15 cellular contexts compared by ENCODE assay signal in the genomic region with DNA sequence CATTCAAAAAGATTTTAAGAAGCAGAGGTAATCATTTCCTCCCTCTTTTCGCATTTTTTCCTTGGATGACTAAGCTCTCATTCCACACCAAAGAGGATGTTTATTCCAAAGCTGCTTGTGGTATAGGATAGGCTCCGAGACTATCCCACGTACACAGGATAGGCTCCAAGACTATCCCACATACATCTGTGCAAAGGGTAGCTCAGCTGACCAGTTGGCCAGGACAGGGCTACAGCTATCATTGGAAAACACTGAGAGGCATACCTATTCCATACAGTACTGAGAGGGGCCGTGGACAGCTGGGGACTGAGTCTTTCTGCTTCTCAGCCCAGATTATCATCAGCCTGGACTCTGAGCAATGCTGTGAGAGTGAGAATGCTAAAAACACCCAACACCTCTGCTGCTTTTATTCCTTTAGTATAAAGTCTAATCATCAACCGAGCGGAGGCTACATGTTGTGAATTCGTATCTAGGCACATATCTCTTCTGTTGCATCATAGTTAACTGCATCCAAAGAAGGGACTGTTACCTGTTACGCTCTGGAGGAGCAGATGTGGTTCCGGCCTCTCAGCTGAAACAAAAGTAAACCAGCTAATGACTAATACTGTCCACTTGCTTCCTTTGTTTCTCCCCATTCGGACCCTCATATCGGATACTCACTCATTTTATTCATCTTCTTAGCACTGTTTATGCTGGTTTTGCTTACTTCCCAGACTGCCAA.
A peak's percentile ranks its signal among the peaks of the same experiment; 100 is the strongest.
DNase-seq lines count a peak whose midpoint lies in the region; TF ChIP-seq lines count a peak whose summit lies in the region.
"Had no signal": no experiment of that assay in that cellular context is flagged by ENCODE, and none has a peak within 500 bp of the region (broad histone marks: within the 10 kb centered on the region; RNA-seq: fewer than 3 reads in every experiment).

No MANE protein-coding gene starts in this region.

- peak overlapping the region; percentile 29 for H2BK120ac ChIP-seq in mesendoderm (ENCODE audit: low read depth, low read length)

- no peak overlapping the region for H2BK5ac ChIP-seq in mesendoderm (ENCODE audit: low read length)

- H3K56ac ChIP-seq in mesendoderm (ENCODE audit: low read length): no peak overlapping the region

- in situ Hi-C loops in Caki2 (cut with HindIII; ENCODE audit: low pct_unique_long_range_greater_than_20kb, low sequenced_read_pairs): no loop called here

- H2AK5ac ChIP-seq in mesendoderm (ENCODE audit: low read length): no peak overlapping the region

- H3K79me1 ChIP-seq in mesendoderm (ENCODE audit: low read length): no peaks in the 10 kb centered on the region

- WGBS in mesendoderm (ENCODE audit: extremely low coverage, insufficient coverage, low lambda C conversion rate): no CpG with 5 or more reads among the region's 11 CpGs

- H4K5ac ChIP-seq in mesendoderm (ENCODE audit: low read length): no peak overlapping the region

- no peak overlapping the region for H3K27ac ChIP-seq in mesendoderm (ENCODE audit: low read depth, low read length)
- H3K27ac ChIP-seq: body of pancreas, left ventricle myocardium inferior, VCaP had no signal

- H3K4me2 ChIP-seq in mesendoderm (ENCODE audit: low read length): no peak overlapping the region

- no peak overlapping the region for H3K4me3 ChIP-seq in mesendoderm (ENCODE audit: low read length)
- H3K4me3 ChIP-seq: body of pancreas, left ventricle myocardium inferior had no signal

- H3K27me3 ChIP-seq in mesendoderm (ENCODE audit: insufficient read depth, low read length, poor library complexity): no peaks in the 10 kb centered on the region
- H3K27me3 ChIP-seq: body of pancreas had no signal

- H3K79me2 ChIP-seq in mesendoderm (ENCODE audit: control insufficient read depth, insufficient read depth, low read length): no peaks in the 10 kb centered on the region

- DNase-seq in Caki2 (ENCODE audit: low read depth) (peak; percentile 88), dedifferentiated amniotic fluid mesenchymal stem cell (ENCODE audit: extremely low spot score) (peak; percentile 79), mesendoderm (peak; percentile 20), T-helper 9 cell (no peak), SHP77 treated with DMSO at 0.1 percent for 48 hours (lab: John Stamatoyannopoulos, UW) (no peak), Kasumi-1 (lab: John Stamatoyannopoulos, UW) (no peak), MV-4-11 (lab: John Stamatoyannopoulos, UW) (no peak)
- DNase-seq: activated T-cell treated with anti-CD3 and anti-CD28 coated beads for 4 hours; body of pancreas; left ventricle myocardium inferior; occipital lobe; RPMI8226; stimulated activated CD4-positive, alpha-beta T cell treated with anti-CD3 and anti-CD28 coated beads, Interleukin-1b, Interleukin-23, amount 100 ng/mL, for 48 hours had no signal

- H3K36me3 ChIP-seq in mesendoderm (ENCODE audit: control insufficient read depth, insufficient read depth, low read length): no peaks in the 10 kb centered on the region
- H3K36me3 ChIP-seq: left ventricle myocardium inferior had no signal

- H4K8ac ChIP-seq in mesendoderm (ENCODE audit: low read depth, low read length): no peak overlapping the region

- no peak overlapping the region for H3K9ac ChIP-seq in mesendoderm (ENCODE audit: low read length)

- no peak overlapping the region for H3K23ac ChIP-seq in mesendoderm (ENCODE audit: low read length)

- H2BK15ac ChIP-seq in mesendoderm (replicated peaks; ENCODE audit: low read depth): peak overlapping the region; percentile 47

- peak overlapping the region; percentile 20 for H3K18ac ChIP-seq in mesendoderm (ENCODE audit: low read length)

- H3K4ac ChIP-seq in mesendoderm (ENCODE audit: low read depth, low read length): no peak overlapping the region

- H3K4me1 ChIP-seq in mesendoderm (ENCODE audit: control insufficient read depth, low read depth, low read length): no peaks in the 10 kb centered on the region

TF ChIP-seq in PFSK-1, 5 proteins besides CTCF, POLR2A, EP300 and RAD21:
- TF ChIP-seq POLR2AphosphoS5 (IDR thresholded peaks at IDR 0.05; ENCODE audit: low read depth, low read length) (no peak), TAF1 (IDR thresholded peaks at IDR 0.05; ENCODE audit: borderline replicate concordance, insufficient read depth, low read length) (no peak), SIN3A (IDR thresholded peaks at IDR 0.05; ENCODE audit: borderline replicate concordance, insufficient read depth, low read length) (no peak), FOXP2 (optimal IDR thresholded peaks at IDR 0.05; ENCODE audit: borderline replicate concordance, extremely low read depth, extremely low read length, insufficient read depth) (peak; percentile 85)
TF ChIP-seq in PFSK-1: peak in this region for 1.

Comparison
In these comparisons a context has a peak if more than half of its experiments do, and no peak if none do; other contexts are left out.
1. DNase-seq: peak in Caki2 (single experiment), dedifferentiated amniotic fluid mesenchymal stem cell (single experiment) and mesendoderm (single experiment); none in T-helper 9 cell (single experiment), SHP77 treated with DMSO at 0.1 percent for 48 hours (single experiment), Kasumi-1 (0 of 2) and MV-4-11 (single experiment).